20 cellular contexts compared by ENCODE assay signal in genomic region chr7:74070619-74070920, GRCh38. TPM values are rescaled to one million over a fixed set of nuclear protein-coding genes. Genes with fewer than 3 reads are reported as not detected.
DNase-seq lines count a peak whose midpoint lies in the region; ATAC-seq, FAIRE-seq and TF ChIP-seq lines count a peak whose summit lies in the region.
"Had no signal": no experiment of that assay in that cellular context is flagged by ENCODE, and none has a peak within 500 bp of the region (broad histone marks: within the 10 kb centered on the region; RNA-seq: fewer than 3 reads in every experiment).

No MANE protein-coding gene starts in this region.

- H3K9me3 ChIP-seq in HEK293 (ENCODE audit: control insufficient read depth, insufficient read depth, low read depth, low read length) (no peaks in the 10 kb centered on the region), K562 (replicated peaks; ENCODE audit: control insufficient read depth, insufficient read depth, low read depth, low read length) (no peaks in the 10 kb centered on the region), lower lobe of right lung (no peaks in the 10 kb centered on the region), tibial artery (no peaks in the 10 kb centered on the region)

- TF ChIP-seq POLR2A in K562 (conservative IDR thresholded peaks at IDR 0.05): no peak

- no peaks in the 10 kb centered on the region for H3K9me1 ChIP-seq in K562 (ENCODE audit: control insufficient read depth, insufficient read depth, low read length)

- H3K9me3 Mint-ChIP-seq in activated CD4-positive, alpha-beta memory T cell treated with anti-CD3 and anti-CD28 coated beads, Interleukin-2, amount 10 ng/mL, durations not matched to agents 7 days and 5 days: no peaks in the 10 kb centered on the region
- H3K9me3 Mint-ChIP-seq: HFFc6 had no signal

- H3K36me3 ChIP-seq in HEK293 (ENCODE audit: control insufficient read depth in 2 of 2, insufficient read depth in 1 of 2, low read length in 2 of 2) (no peaks in the 10 kb centered on the region), K562 (ENCODE audit: control insufficient read depth, insufficient read depth, low read length) (no peaks in the 10 kb centered on the region), lower lobe of right lung (peaks cover 14% of the 10 kb centered on the region), tibial artery (peaks cover 14 to 31% (median 25%) of the 10 kb centered on the region in 3 donors)

- H3K79me2 ChIP-seq in K562 (ENCODE audit: control insufficient read depth, insufficient read depth, low read length): no peaks in the 10 kb centered on the region

- H3K4me1 Mint-ChIP-seq in activated CD4-positive, alpha-beta memory T cell treated with anti-CD3 and anti-CD28 coated beads, Interleukin-2, amount 10 ng/mL, durations not matched to agents 7 days and 5 days: peaks cover 1% of the 10 kb centered on the region
- H3K4me1 Mint-ChIP-seq: CD14-positive monocyte had no signal

- DNase-seq in K562 (ENCODE audit: extremely low read depth in 1 of 4, low spot score in 3 of 4) (peak in 1 of 4 experiments; percentile 5), lower lobe of right lung (peak; percentile 23), tibial artery (no peak), GM13976 (ENCODE audit: low spot score) (no peak), UCSD-AML1 (lab: John Stamatoyannopoulos, UW; ENCODE audit: unreplicated experiment) (no peak), ACHN (no peak)
- no peak for DNase-seq in activated CD4-positive, alpha-beta memory T cell treated with anti-CD3 and anti-CD28 coated beads, Interleukin-2, amount 10 ng/mL, durations not matched to agents 7 days and 5 days
- DNase-seq: DMS79 treated with DMSO at 0.1 percent for 48 hours, HFFc6, NCI-H1417, NCI-H187, NCI-H226, NCI-H524 treated with DMSO at 0.1 percent for 48 hours, PC-9, SIG-M5 had no signal

- TF ChIP-seq EP300 in K562 (IDR thresholded peaks at IDR 0.05; ENCODE audit: low read length): no peak

- H3K36me3 Mint-ChIP-seq in activated CD4-positive, alpha-beta memory T cell treated with anti-CD3 and anti-CD28 coated beads, Interleukin-2, amount 10 ng/mL, durations not matched to agents 7 days and 5 days (ENCODE audit: low read depth): no peaks in the 10 kb centered on the region
- H3K36me3 Mint-ChIP-seq: CD14-positive monocyte had no signal

- intact Hi-C loops in K562 (cut with micrococcal nuclease): no loop called here
- intact Hi-C loops in lower lobe of right lung (cut with DNase I): no loop called here
- intact Hi-C loops in tibial artery (cut with DNase I; ENCODE audit: low total_unique reads): loop anchor here (5.0 kb wide), 1 partner anchor 117 kb away; no protein-coding TSS in a partner anchor

- H3K27ac ChIP-seq in HEK293 (ENCODE audit: extremely low read depth, low read depth, low read length) (no peak overlapping the region), K562 (ENCODE audit: extremely low read depth, low read depth, low read length) (no peak overlapping the region), lower lobe of right lung (no peak overlapping the region), tibial artery (peak overlapping the region; percentile 52 to 64)
- H3K27ac ChIP-seq: KMS-11, PC-9, RWPE1 had no signal

- CTCF ChIA-PET in HEK293 (lab: Yijun Ruan, JAX): interaction anchor here (1.1 to 1.7 kb wide), 2 partner anchors 113 to 331 kb away, joined by 7 to 10 read pairs; no protein-coding TSS in a partner anchor
- CTCF ChIA-PET in K562 (lab: Yijun Ruan, JAX; ENCODE audit: low intra/inter-chr PET ratio): interaction anchor here (0.6 to 1.6 kb wide), 4 partner anchors 95 to 331 kb away, joined by 3 to 4 read pairs (median 4); no protein-coding TSS in a partner anchor
- CTCF ChIA-PET in activated CD4-positive, alpha-beta memory T cell treated with anti-CD3 and anti-CD28 coated beads, Interleukin-2, amount 10 ng/mL, durations not matched to agents 7 days and 5 days (lab: Charles Lee): interaction anchor here (1.4 to 3.9 kb wide), 4 partner anchors 9 to 330 kb away, joined by 5 to 19 read pairs (median 16); no protein-coding TSS in a partner anchor

- no TSS peak for BruUV-seq in K562 (replicated peaks; lab: Mats Ljungman, UMichigan)

- FAIRE-seq in K562 (lab: Jason Lieb, UNC): no peak
- FAIRE-seq: H1 had no signal

- peaks cover 0 to 10% of the 10 kb centered on the region in 2 experiments; a peak in 1 of 5 replicates for H3K27me3 ChIP-seq in K562 (ENCODE audit: control insufficient read depth in 2 of 2, insufficient read depth in 2 of 2, low read length in 2 of 2)
- H3K27me3 ChIP-seq in lower lobe of right lung (ENCODE audit: low read depth): no peaks in the 10 kb centered on the region
- H3K27me3 ChIP-seq in tibial artery: no peaks in the 10 kb centered on the region

- POLR2A ChIA-PET in HEK293 (lab: Yijun Ruan, JAX): interaction anchor here (0.8 to 1.7 kb wide), 2 partner anchors 10 to 13 kb away, joined by 4 to 7 read pairs; partner anchors contain the start of gene LIMK1
- POLR2A ChIA-PET in K562 (lab: Yijun Ruan, JAX): interaction anchor here (1.1 kb wide), 1 partner anchor 94 kb away, joined by 3 read pairs; no protein-coding TSS in a partner anchor
- POLR2A ChIA-PET in activated CD4-positive, alpha-beta memory T cell treated with anti-CD3 and anti-CD28 coated beads, Interleukin-2, amount 10 ng/mL, durations not matched to agents 7 days and 5 days (lab: Charles Lee): interaction anchor here (1.2 to 4.3 kb wide), 3 partner anchors 14 to 103 kb away, joined by 4 to 27 read pairs (median 4); partner anchors contain the start of genes EIF4H and LIMK1

- no peak overlapping the region for H3K27ac Mint-ChIP-seq in activated CD4-positive, alpha-beta memory T cell treated with anti-CD3 and anti-CD28 coated beads, Interleukin-2, amount 10 ng/mL, durations not matched to agents 7 days and 5 days
- H3K27ac Mint-ChIP-seq: HFFc6 had no signal

- 21% methylated on average over 6 of the region's 6 CpGs for WGBS in K562 (ENCODE audit: insufficient coverage, low coverage, missing lambda C conversion rate)

- H2AFZ ChIP-seq in K562 (ENCODE audit: low read depth, low read length): peak overlapping the region; percentile 12; the same call in 1 of the 2 replicates
- H2AFZ ChIP-seq: PC-9 had no signal

- no peak overlapping the region for H3K4me2 ChIP-seq in K562 (ENCODE audit: insufficient read depth, low read length)
- H3K4me2 ChIP-seq: KMS-11, PC-9 had no signal

- no peak overlapping the region for H3K4me3 Mint-ChIP-seq in activated CD4-positive, alpha-beta memory T cell treated with anti-CD3 and anti-CD28 coated beads, Interleukin-2, amount 10 ng/mL, durations not matched to agents 7 days and 5 days
- H3K4me3 Mint-ChIP-seq: CD14-positive monocyte, HFFc6 had no signal

- 0 out of 4 replicates have a peak overlapping the region, but pooled peaks of 1 of the 2 experiments have one; percentile 28 for H3K9ac ChIP-seq in K562 (ENCODE audit: insufficient read depth in 1 of 2, low read depth in 2 of 2, low read length in 2 of 2)
- H3K9ac ChIP-seq: KMS-11 had no signal

- no peak for TF ChIP-seq CTCF in HEK293 (tag by site-specific recombination; IDR thresholded peaks at IDR 0.05)
- no peak for TF ChIP-seq CTCF in K562 (IDR thresholded peaks at IDR 0.05 in 2 of 3, conservative IDR thresholded peaks at IDR 0.05 in 1 of 3; ENCODE audit: insufficient read depth in 2 of 3, low read depth in 1 of 3, low read length in 3 of 3)
- TF ChIP-seq CTCF in lower lobe of right lung (IDR thresholded peaks at IDR 0.05): no peak
- no peak for TF ChIP-seq CTCF in tibial artery (IDR thresholded peaks at IDR 0.05)
- TF ChIP-seq CTCF in GM13976 (IDR thresholded peaks at IDR 0.05; ENCODE audit: borderline replicate concordance, control extremely low read depth, extremely low read depth, insufficient read depth, missing control alignments): no peak

- in situ Hi-C loops in K562 (cut with MboI) (no loop called here), GM13976 (cut with MboI; ENCODE audit: low sequenced_read_pairs, unreplicated experiment) (loop anchor here (10.0 kb wide), 1 partner anchor 114 kb away; no protein-coding TSS in a partner anchor), ACHN (cut with HindIII; ENCODE audit: low pct_ligation_motif_present, low pct_unique_long_range_greater_than_20kb, low sequenced_read_pairs) (no loop called here)

- H3K4me3 ChIP-seq in HEK293 (ENCODE audit: low read depth, low read length) (no peak overlapping the region), K562 (no peak overlapping the region), lower lobe of right lung (no peak overlapping the region), tibial artery (no peak overlapping the region)
- H3K4me3 ChIP-seq: PC-9 had no signal

- no peaks in the 10 kb centered on the region for H4K20me1 ChIP-seq in K562 (replicated peaks; ENCODE audit: control insufficient read depth, insufficient read depth, low read length)

- no peak for TF ChIP-seq RAD21 in K562 (CRISPR knock-in tag; conservative IDR thresholded peaks at IDR 0.05 in 1 of 2, IDR thresholded peaks at IDR 0.05 in 1 of 2)

- no peaks in the 10 kb centered on the region for H3K4me1 ChIP-seq in HEK293 (ENCODE audit: control insufficient read depth, insufficient read depth, low read length)
- peaks cover 0 to 7% of the 10 kb centered on the region in 2 experiments; a peak in 2 of 5 replicates for H3K4me1 ChIP-seq in K562 (replicated peaks in 1 of 2; ENCODE audit: control insufficient read depth in 2 of 2, insufficient read depth in 2 of 2, low read length in 2 of 2)
- H3K4me1 ChIP-seq in lower lobe of right lung: no peaks in the 10 kb centered on the region
- H3K4me1 ChIP-seq in tibial artery: no peaks in the 10 kb centered on the region

- no peak for ATAC-seq in K562
- ATAC-seq in lower lobe of right lung: no peak

- no peaks in the 10 kb centered on the region for H3K27me3 Mint-ChIP-seq in activated CD4-positive, alpha-beta memory T cell treated with anti-CD3 and anti-CD28 coated beads, Interleukin-2, amount 10 ng/mL, durations not matched to agents 7 days and 5 days

RNA-seq across cellular contexts. Expression of gene LIMK1, which starts 13.0 kb away (rescaled TPM):
- total RNA-seq in K562 (2011; cell fraction: chromatin; rRNA removed; ENCODE audit: low replicate concordance): 23.2 and 66.1 TPM in 2 replicates
- total RNA-seq in K562 (2011; cell fraction: nucleolus; rRNA removed): 28.6 and 29.9 TPM in 2 replicates
- 24.9 and 30.2 TPM in 2 replicates for total RNA-seq in K562 (2011; cell fraction: nucleoplasm; rRNA removed)
- total RNA-seq in K562 (2014; rRNA removed) (21.1 and 23.1 TPM in 2 replicates), K562 (2014; rRNA removed; fragmentation: Illumina TruSeq; extraction: Trizol) (5.1 and 6.4 TPM in 2 replicates), K562 (2015; rRNA removed; fragmentation: Illumina TruSeq; extraction: Trizol) (15.0 and 16.0 TPM in 2 replicates), K562 (2021) (29.0 and 30.0 TPM in 2 replicates), lower lobe of right lung (48.6 TPM)
- polyA plus RNA-seq in K562 (2011; rRNA removed) (14.3 and 17.7 TPM in 2 replicates), K562 (2014; fragmentation: Illumina TruSeq; extraction: Trizol) (24.5 and 36.9 TPM in 2 replicates), K562 (2014; fragmentation: Nextera tagmentation; extraction: Ambion mirVana) (under 1 TPM; 0.14 to 0.38 TPM), K562 (2014; rRNA removed) (15.9 and 18.1 TPM in 2 replicates)
- 17.9 and 46.8 TPM in 2 replicates for polyA plus RNA-seq in K562 (2011; cell fraction: cytosol; rRNA removed)
- 22.4 and 50.0 TPM in 2 replicates for polyA plus RNA-seq in K562 (2011; cell fraction: nucleus; rRNA removed)
- 18.8 and 23.1 TPM in 2 replicates for polyA plus RNA-seq in K562 (2012)
- polyA minus RNA-seq in K562 (2011; rRNA and poly(A)+ RNA removed): 6.9 and 18.5 TPM in 2 replicates
- 15.1 and 16.3 TPM in 2 replicates for polyA minus RNA-seq in K562 (2011; cell fraction: cytosol; rRNA and poly(A)+ RNA removed)
- polyA minus RNA-seq in K562 (2011; cell fraction: nucleus; rRNA and poly(A)+ RNA removed): 6.2 and 7.5 TPM in 2 replicates
- 10 to 100 TPM; 22.5 to 26.1 TPM for total RNA-seq in activated CD4-positive, alpha-beta memory T cell treated with anti-CD3 and anti-CD28 coated beads, Interleukin-2, amount 10 ng/mL, durations not matched to agents 7 days and 5 days

RNA-seq across cellular contexts. Expression of gene ELN, which starts 42.6 kb away (rescaled TPM):
- total RNA-seq in K562 (2011; cell fraction: chromatin; rRNA removed; ENCODE audit: low replicate concordance): not detected in 2 replicates
- not detected in 2 replicates for total RNA-seq in K562 (2011; cell fraction: nucleolus; rRNA removed)
- total RNA-seq in K562 (2011; cell fraction: nucleoplasm; rRNA removed): not detected in 2 replicates
- total RNA-seq in K562 (2014; rRNA removed): not detected in 2 replicates
- not detected in 2 replicates for total RNA-seq in K562 (2014; rRNA removed; fragmentation: Illumina TruSeq; extraction: Trizol)
- total RNA-seq in K562 (2015; rRNA removed; fragmentation: Illumina TruSeq; extraction: Trizol): not detected in 2 replicates
- total RNA-seq in K562 (2021): 0.20 TPM in 2 replicates
- not detected in 2 replicates for polyA plus RNA-seq in K562 (2011; rRNA removed)
- 0.01 TPM in 1 of 2 replicates, not detected in the other for polyA plus RNA-seq in K562 (2011; cell fraction: cytosol; rRNA removed)
- not detected in 2 replicates for polyA plus RNA-seq in K562 (2011; cell fraction: nucleus; rRNA removed)
- polyA plus RNA-seq in K562 (2012): 0.14 TPM in 1 of 2 replicates, not detected in the other
- not detected in 2 replicates for polyA plus RNA-seq in K562 (2014; fragmentation: Illumina TruSeq; extraction: Trizol)
- polyA plus RNA-seq in K562 (2014; fragmentation: Nextera tagmentation; extraction: Ambion mirVana): not detected
- not detected in 2 replicates for polyA plus RNA-seq in K562 (2014; rRNA removed)
- not detected in 2 replicates for polyA minus RNA-seq in K562 (2011; rRNA and poly(A)+ RNA removed)
- polyA minus RNA-seq in K562 (2011; cell fraction: cytosol; rRNA and poly(A)+ RNA removed): not detected in 2 replicates
- polyA minus RNA-seq in K562 (2011; cell fraction: nucleus; rRNA and poly(A)+ RNA removed): not detected in 2 replicates
- 83.3 TPM for total RNA-seq in lower lobe of right lung
- total RNA-seq in activated CD4-positive, alpha-beta memory T cell treated with anti-CD3 and anti-CD28 coated beads, Interleukin-2, amount 10 ng/mL, durations not matched to agents 7 days and 5 days: not detected
- polyA plus RNA-seq: CD14-positive monocyte had no signal

Comparison
In these comparisons a context has a peak if more than half of its experiments do, and no peak if none do; other contexts are left out.
1. H3K27ac ChIP-seq: peak in tibial artery (2 of 2); none in HEK293 (single experiment), K562 (single experiment) and lower lobe of right lung (single experiment).
2. RNA of gene ELN, which starts 42.6 kb away (total RNA-seq): 83.3 TPM in lower lobe of right lung (single experiment); not detected in activated CD4-positive, alpha-beta memory T cell treated with anti-CD3 and anti-CD28 coated beads, Interleukin-2, amount 10 ng/mL, durations not matched to agents 7 days and 5 days and 0.20 TPM in K562; every median in the first group is over 10 times any median in the second.